Comparison of ENCODE assay signal across 24 cellular contexts in genomic region chr10:5648494-5649457, GRCh38. TPM values are rescaled to one million over a fixed set of nuclear protein-coding genes. Genes with fewer than 3 reads are reported as not detected.
A peak's percentile ranks its signal among the peaks of the same experiment; 100 is the strongest.
DNase-seq lines count a peak whose midpoint lies in the region; ATAC-seq, FAIRE-seq and TF ChIP-seq lines count a peak whose summit lies in the region.
"Had no signal": no experiment of that assay in that cellular context is flagged by ENCODE, and none has a peak within 500 bp of the region (broad histone marks: within the 10 kb centered on the region; RNA-seq: fewer than 3 reads in every experiment).

No MANE protein-coding gene starts in this region.

- no peak for TF ChIP-seq CTCF in activated CD8-positive, alpha-beta T cell treated with anti-CD3 and anti-CD28 coated beads for 36 hours (IDR thresholded peaks at IDR 0.05)
- TF ChIP-seq CTCF in K562 (IDR thresholded peaks at IDR 0.05 in 2 of 3, conservative IDR thresholded peaks at IDR 0.05 in 1 of 3; ENCODE audit: insufficient read depth in 2 of 3, low read depth in 1 of 3, low read length in 3 of 3): no peak

- H3K27ac ChIP-seq in K562 (ENCODE audit: extremely low read depth, low read depth, low read length): no peak overlapping the region
- H3K27ac ChIP-seq: gastrocnemius medialis, HL-60, psoas muscle had no signal

- H3K79me2 ChIP-seq in K562 (ENCODE audit: control insufficient read depth, insufficient read depth, low read length): no peaks in the 10 kb centered on the region

- POLR2A ChIA-PET in activated CD8-positive, alpha-beta T cell treated with anti-CD3 and anti-CD28 coated beads for 36 hours (lab: Charles Lee): no interaction called here
- POLR2A ChIA-PET in activated CD8-positive, alpha-beta T cell treated with anti-CD3 and anti-CD28 coated beads, Interleukin-2, amount 10 ng/mL, durations not matched to agents 7 days and 5 days (lab: Charles Lee): no interaction called here
- POLR2A ChIA-PET in K562 (lab: Yijun Ruan, JAX): no interaction called here

- H3K36me3 ChIP-seq in K562 (ENCODE audit: control insufficient read depth, insufficient read depth, low read length): peaks cover 16% of the 10 kb centered on the region; the same call in 1 of the 3 replicates

- no peaks in the 10 kb centered on the region for H4K20me1 ChIP-seq in K562 (replicated peaks; ENCODE audit: control insufficient read depth, insufficient read depth, low read length)

- no peak for TF ChIP-seq EP300 in K562 (IDR thresholded peaks at IDR 0.05; ENCODE audit: low read length)

- no peak for FAIRE-seq in K562 (lab: Jason Lieb, UNC)
- FAIRE-seq: GM12891, small intestine, TTC549 had no signal

- H3K27me3 Mint-ChIP-seq in activated CD8-positive, alpha-beta T cell treated with anti-CD3 and anti-CD28 coated beads for 36 hours: no peaks in the 10 kb centered on the region
- no peaks in the 10 kb centered on the region for H3K27me3 Mint-ChIP-seq in activated CD8-positive, alpha-beta T cell treated with anti-CD3 and anti-CD28 coated beads, Interleukin-2, amount 10 ng/mL, durations not matched to agents 7 days and 5 days (ENCODE audit: low read depth)
- H3K27me3 Mint-ChIP-seq in immature natural killer cell (ENCODE audit: low read depth in 3 of 3): peaks cover 0 to 5% (median 2%) of the 10 kb centered on the region in 3 donors

- CTCF ChIA-PET in activated CD8-positive, alpha-beta T cell treated with anti-CD3 and anti-CD28 coated beads for 36 hours (lab: Charles Lee): no interaction called here
- CTCF ChIA-PET in activated CD8-positive, alpha-beta T cell treated with anti-CD3 and anti-CD28 coated beads, Interleukin-2, amount 10 ng/mL, durations not matched to agents 7 days and 5 days (lab: Charles Lee): no interaction called here
- CTCF ChIA-PET in K562 (lab: Yijun Ruan, JAX; ENCODE audit: low intra/inter-chr PET ratio): no interaction called here

- no TSS peak for BruUV-seq in K562 (replicated peaks; lab: Mats Ljungman, UMichigan)

- H3K4me3 Mint-ChIP-seq in activated CD8-positive, alpha-beta T cell treated with anti-CD3 and anti-CD28 coated beads for 36 hours: no peak overlapping the region
- no peak overlapping the region for H3K4me3 Mint-ChIP-seq in activated CD8-positive, alpha-beta T cell treated with anti-CD3 and anti-CD28 coated beads, Interleukin-2, amount 10 ng/mL, durations not matched to agents 7 days and 5 days
- no peak overlapping the region for H3K4me3 Mint-ChIP-seq in stimulated activated effector memory CD8-positive, alpha-beta T cell treated with anti-CD3 and anti-CD28 coated beads, Interleukin-12 subunit alpha, Interleukin-12 subunit beta, amount 100 ng/mL, for 72 hours
- no peak overlapping the region for H3K4me3 Mint-ChIP-seq in immature natural killer cell
- H3K4me3 Mint-ChIP-seq: CD14-positive monocyte, nephron progenitor cell had no signal

- intact Hi-C loops in activated CD8-positive, alpha-beta T cell treated with anti-CD3 and anti-CD28 coated beads for 36 hours (cut with micrococcal nuclease): no loop called here
- intact Hi-C loops in K562 (cut with micrococcal nuclease): no loop called here

- TF ChIP-seq POLR2A in K562 (conservative IDR thresholded peaks at IDR 0.05): no peak

- ATAC-seq in activated CD8-positive, alpha-beta T cell treated with anti-CD3 and anti-CD28 coated beads for 36 hours: peak; percentile 58
- no peak for ATAC-seq in activated CD8-positive, alpha-beta T cell treated with anti-CD3 and anti-CD28 coated beads, Interleukin-2, amount 10 ng/mL, durations not matched to agents 7 days and 5 days
- ATAC-seq in K562 (peak; percentile 29; the same call in 1 of the 3 replicates), HG03095 (IDR thresholded peaks at IDR 0.05; ENCODE audit: unreplicated experiment) (no peak)
- ATAC-seq in stimulated activated effector memory CD8-positive, alpha-beta T cell treated with anti-CD3 and anti-CD28 coated beads, Interleukin-12 subunit alpha, Interleukin-12 subunit beta, amount 100 ng/mL, for 72 hours: peak; percentile 42
- ATAC-seq: gastrocnemius medialis, HCT116, psoas muscle had no signal

- no peak overlapping the region; a peak in 1 of 4 replicates for H3K9ac ChIP-seq in K562 (ENCODE audit: insufficient read depth in 1 of 2, low read depth in 2 of 2, low read length in 2 of 2)

- H3K36me3 Mint-ChIP-seq in activated CD8-positive, alpha-beta T cell treated with anti-CD3 and anti-CD28 coated beads for 36 hours (ENCODE audit: low read depth): peaks cover 8% of the 10 kb centered on the region
- peaks cover 2% of the 10 kb centered on the region for H3K36me3 Mint-ChIP-seq in activated CD8-positive, alpha-beta T cell treated with anti-CD3 and anti-CD28 coated beads, Interleukin-2, amount 10 ng/mL, durations not matched to agents 7 days and 5 days (ENCODE audit: low read depth)
- H3K36me3 Mint-ChIP-seq in stimulated activated effector memory CD8-positive, alpha-beta T cell treated with anti-CD3 and anti-CD28 coated beads, Interleukin-12 subunit alpha, Interleukin-12 subunit beta, amount 100 ng/mL, for 72 hours: peaks cover 24% of the 10 kb centered on the region
- H3K36me3 Mint-ChIP-seq in immature natural killer cell: peaks cover 0 to 5% (median 0%) of the 10 kb centered on the region in 3 donors

- no peak overlapping the region for H2AFZ ChIP-seq in K562 (ENCODE audit: low read depth, low read length)

- H3K9me3 Mint-ChIP-seq in activated CD8-positive, alpha-beta T cell treated with anti-CD3 and anti-CD28 coated beads for 36 hours: no peaks in the 10 kb centered on the region
- no peaks in the 10 kb centered on the region for H3K9me3 Mint-ChIP-seq in activated CD8-positive, alpha-beta T cell treated with anti-CD3 and anti-CD28 coated beads, Interleukin-2, amount 10 ng/mL, durations not matched to agents 7 days and 5 days (ENCODE audit: insufficient read depth)
- no peaks in the 10 kb centered on the region for H3K9me3 Mint-ChIP-seq in stimulated activated effector memory CD8-positive, alpha-beta T cell treated with anti-CD3 and anti-CD28 coated beads, Interleukin-12 subunit alpha, Interleukin-12 subunit beta, amount 100 ng/mL, for 72 hours
- no peaks in the 10 kb centered on the region for H3K9me3 Mint-ChIP-seq in immature natural killer cell
- H3K9me3 Mint-ChIP-seq: nephron progenitor cell had no signal

- no peaks in the 10 kb centered on the region for H3K27me3 ChIP-seq in K562 (ENCODE audit: control insufficient read depth in 2 of 2, insufficient read depth in 2 of 2, low read length in 2 of 2)
- H3K27me3 ChIP-seq: gastrocnemius medialis had no signal

- H3K9me1 ChIP-seq in K562 (ENCODE audit: control insufficient read depth, insufficient read depth, low read length): no peaks in the 10 kb centered on the region

- H3K9me3 ChIP-seq in K562 (replicated peaks; ENCODE audit: control insufficient read depth, insufficient read depth, low read depth, low read length): no peaks in the 10 kb centered on the region
- H3K9me3 ChIP-seq: gastrocnemius medialis, psoas muscle had no signal

- WGBS in K562 (ENCODE audit: insufficient coverage, low coverage, missing lambda C conversion rate): 85% methylated on average over 34 of the region's 50 CpGs

- H3K4me2 ChIP-seq in K562 (ENCODE audit: insufficient read depth, low read length): no peak overlapping the region

- peaks cover 0 to 15% of the 10 kb centered on the region in 2 experiments; a peak in 2 of 5 replicates for H3K4me1 ChIP-seq in K562 (replicated peaks in 1 of 2; ENCODE audit: control insufficient read depth in 2 of 2, insufficient read depth in 2 of 2, low read length in 2 of 2)
- H3K4me1 ChIP-seq: psoas muscle had no signal

- H3K4me3 ChIP-seq in K562: no peak overlapping the region
- H3K4me3 ChIP-seq: gastrocnemius medialis, psoas muscle had no signal

- no peaks in the 10 kb centered on the region for H3K4me1 Mint-ChIP-seq in activated CD8-positive, alpha-beta T cell treated with anti-CD3 and anti-CD28 coated beads for 36 hours (ENCODE audit: low read depth)
- no peaks in the 10 kb centered on the region for H3K4me1 Mint-ChIP-seq in activated CD8-positive, alpha-beta T cell treated with anti-CD3 and anti-CD28 coated beads, Interleukin-2, amount 10 ng/mL, durations not matched to agents 7 days and 5 days (ENCODE audit: low read depth)
- H3K4me1 Mint-ChIP-seq in stimulated activated effector memory CD8-positive, alpha-beta T cell treated with anti-CD3 and anti-CD28 coated beads, Interleukin-12 subunit alpha, Interleukin-12 subunit beta, amount 100 ng/mL, for 72 hours: peaks cover 4% of the 10 kb centered on the region
- H3K4me1 Mint-ChIP-seq in immature natural killer cell: no peaks in the 10 kb centered on the region
- H3K4me1 Mint-ChIP-seq: CD14-positive monocyte had no signal

- peak; percentile 22 for DNase-seq in activated CD8-positive, alpha-beta T cell treated with anti-CD3 and anti-CD28 coated beads for 36 hours
- no peak for DNase-seq in activated CD8-positive, alpha-beta T cell treated with anti-CD3 and anti-CD28 coated beads, Interleukin-2, amount 10 ng/mL, durations not matched to agents 7 days and 5 days
- DNase-seq in HT1080 (ENCODE audit: low read depth) (peak; percentile 6), K562 (ENCODE audit: extremely low read depth in 1 of 4, low spot score in 3 of 4) (no peak), immature natural killer cell (no peak), T1000 (lab: John Stamatoyannopoulos, UW) (no peak)
- DNase-seq in stimulated activated effector memory CD8-positive, alpha-beta T cell treated with anti-CD3 and anti-CD28 coated beads, Interleukin-12 subunit alpha, Interleukin-12 subunit beta, amount 100 ng/mL, for 72 hours (ENCODE audit: low spot score in 2 of 2): no peak
- DNase-seq: activated CD4-positive, alpha-beta T cell treated with anti-CD3 and anti-CD28 coated beads, Interleukin-2, amount 50 U/mL, for 48 hours; gastrocnemius medialis; GF-D8; midbrain; NCI-H1930; NCI-H446; nephron progenitor cell; psoas muscle; small intestine; stimulated activated CD4-positive, alpha-beta T cell treated with anti-CD3 and anti-CD28 coated beads, Interleukin-4, amount 100 ng/mL, for 24 hours; SW 1271 had no signal

- H3K27ac Mint-ChIP-seq in activated CD8-positive, alpha-beta T cell treated with anti-CD3 and anti-CD28 coated beads for 36 hours: no peak overlapping the region
- H3K27ac Mint-ChIP-seq in activated CD8-positive, alpha-beta T cell treated with anti-CD3 and anti-CD28 coated beads, Interleukin-2, amount 10 ng/mL, durations not matched to agents 7 days and 5 days: no peak overlapping the region
- H3K27ac Mint-ChIP-seq in stimulated activated effector memory CD8-positive, alpha-beta T cell treated with anti-CD3 and anti-CD28 coated beads, Interleukin-12 subunit alpha, Interleukin-12 subunit beta, amount 100 ng/mL, for 72 hours: peak overlapping the region; percentile 91
- no peak overlapping the region for H3K27ac Mint-ChIP-seq in immature natural killer cell
- H3K27ac Mint-ChIP-seq: nephron progenitor cell had no signal

- TF ChIP-seq RAD21 in K562 (CRISPR knock-in tag; conservative IDR thresholded peaks at IDR 0.05 in 1 of 2, IDR thresholded peaks at IDR 0.05 in 1 of 2): no peak

- in situ Hi-C loops in K562 (cut with MboI): no loop called here

RNA-seq across cellular contexts. Expression of gene ASB13, which starts 17.6 kb away (rescaled TPM):
- 1 to 10 TPM; 8.9 to 9.2 TPM for total RNA-seq in activated CD8-positive, alpha-beta T cell treated with anti-CD3 and anti-CD28 coated beads for 36 hours
- total RNA-seq in activated CD8-positive, alpha-beta T cell treated with anti-CD3 and anti-CD28 coated beads, Interleukin-2, amount 10 ng/mL, durations not matched to agents 7 days and 5 days: 1 to 10 TPM; 4.4 to 5.6 TPM
- total RNA-seq in HT1080 (2014; rRNA removed; shearing (Covaris generic)): 17.4 and 19.4 TPM in 2 replicates
- 12.0 and 13.1 TPM in 2 replicates for polyA plus RNA-seq in HT1080 (2015; cell fraction: cytosol; rRNA removed)
- polyA plus RNA-seq in HT1080 (2015; cell fraction: nucleus; rRNA removed): 6.6 and 6.9 TPM in 2 replicates
- total RNA-seq in K562 (2011; cell fraction: chromatin; rRNA removed; ENCODE audit: low replicate concordance): 5.8 and 11.8 TPM in 2 replicates
- 8.6 and 12.8 TPM in 2 replicates for total RNA-seq in K562 (2011; cell fraction: nucleolus; rRNA removed)
- total RNA-seq in K562 (2011; cell fraction: nucleoplasm; rRNA removed): 5.2 and 5.6 TPM in 2 replicates
- total RNA-seq in K562 (2014; rRNA removed) (18.2 and 21.8 TPM in 2 replicates), K562 (2014; rRNA removed; fragmentation: Illumina TruSeq; extraction: Trizol) (12.4 and 14.2 TPM in 2 replicates), K562 (2015; rRNA removed; fragmentation: Illumina TruSeq; extraction: Trizol) (15.5 and 16.9 TPM in 2 replicates), K562 (2021) (28.8 and 33.2 TPM in 2 replicates)
- polyA plus RNA-seq in K562 (2011; rRNA removed) (17.4 and 18.1 TPM in 2 replicates), K562 (2014; fragmentation: Illumina TruSeq; extraction: Trizol) (15.5 and 16.9 TPM in 2 replicates), K562 (2014; fragmentation: Nextera tagmentation; extraction: Ambion mirVana) (1 to 10 TPM; 5.2 to 6.9 TPM), K562 (2014; rRNA removed) (14.5 and 18.7 TPM in 2 replicates), immature natural killer cell (1 to 10 TPM in 2 of 3 donors, not detected in 1; 2.8 to 4.1 TPM)
- 21.7 and 26.7 TPM in 2 replicates for polyA plus RNA-seq in K562 (2011; cell fraction: cytosol; rRNA removed)
- 12.9 and 14.4 TPM in 2 replicates for polyA plus RNA-seq in K562 (2011; cell fraction: nucleus; rRNA removed)
- polyA plus RNA-seq in K562 (2012): 14.6 and 18.9 TPM in 2 replicates
- polyA minus RNA-seq in K562 (2011; rRNA and poly(A)+ RNA removed): 15.3 and 18.8 TPM in 2 replicates
- 17.8 and 19.0 TPM in 2 replicates for polyA minus RNA-seq in K562 (2011; cell fraction: cytosol; rRNA and poly(A)+ RNA removed)
- 4.6 and 6.1 TPM in 2 replicates for polyA minus RNA-seq in K562 (2011; cell fraction: nucleus; rRNA and poly(A)+ RNA removed)

RNA-seq across cellular contexts. Expression of gene TASOR2, which starts 35.9 kb away (rescaled TPM):
- total RNA-seq in activated CD8-positive, alpha-beta T cell treated with anti-CD3 and anti-CD28 coated beads for 36 hours: 10 to 100 TPM; 61.4 to 69.9 TPM
- 10 to 100 TPM; 44.5 to 54.3 TPM for total RNA-seq in activated CD8-positive, alpha-beta T cell treated with anti-CD3 and anti-CD28 coated beads, Interleukin-2, amount 10 ng/mL, durations not matched to agents 7 days and 5 days
- 72.6 and 74.4 TPM in 2 replicates for total RNA-seq in HT1080 (2014; rRNA removed; shearing (Covaris generic))
- 18.7 and 24.0 TPM in 2 replicates for polyA plus RNA-seq in HT1080 (2015; cell fraction: cytosol; rRNA removed)
- 82.1 and 112 TPM in 2 replicates for polyA plus RNA-seq in HT1080 (2015; cell fraction: nucleus; rRNA removed)
- total RNA-seq in K562 (2011; cell fraction: chromatin; rRNA removed; ENCODE audit: low replicate concordance): 55.2 and 226 TPM in 2 replicates
- 35.5 and 61.6 TPM in 2 replicates for total RNA-seq in K562 (2011; cell fraction: nucleolus; rRNA removed)
- total RNA-seq in K562 (2011; cell fraction: nucleoplasm; rRNA removed): 75.3 and 118 TPM in 2 replicates
- total RNA-seq in K562 (2014; rRNA removed): 63.2 and 65.0 TPM in 2 replicates
- total RNA-seq in K562 (2014; rRNA removed; fragmentation: Illumina TruSeq; extraction: Trizol): 68.0 and 76.3 TPM in 2 replicates
- total RNA-seq in K562 (2015; rRNA removed; fragmentation: Illumina TruSeq; extraction: Trizol): 67.3 and 75.3 TPM in 2 replicates
- 60.9 and 66.2 TPM in 2 replicates for total RNA-seq in K562 (2021)
- polyA plus RNA-seq in K562 (2011; rRNA removed): 38.1 and 48.4 TPM in 2 replicates
- polyA plus RNA-seq in K562 (2011; cell fraction: cytosol; rRNA removed): 10.4 and 13.8 TPM in 2 replicates
- 69.3 and 70.3 TPM in 2 replicates for polyA plus RNA-seq in K562 (2011; cell fraction: nucleus; rRNA removed)
- polyA plus RNA-seq in K562 (2012): 24.7 and 31.3 TPM in 2 replicates
- polyA plus RNA-seq in K562 (2014; fragmentation: Illumina TruSeq; extraction: Trizol): 49.2 and 52.3 TPM in 2 replicates
- 10 to 100 TPM; 12.7 to 14.1 TPM for polyA plus RNA-seq in K562 (2014; fragmentation: Nextera tagmentation; extraction: Ambion mirVana)
- 35.7 and 37.3 TPM in 2 replicates for polyA plus RNA-seq in K562 (2014; rRNA removed)
- 89.0 and 95.1 TPM in 2 replicates for polyA minus RNA-seq in K562 (2011; rRNA and poly(A)+ RNA removed)
- polyA minus RNA-seq in K562 (2011; cell fraction: cytosol; rRNA and poly(A)+ RNA removed): 33.9 and 39.1 TPM in 2 replicates
- polyA minus RNA-seq in K562 (2011; cell fraction: nucleus; rRNA and poly(A)+ RNA removed): 68.9 and 95.9 TPM in 2 replicates
- polyA plus RNA-seq in immature natural killer cell: 10 to 100 TPM in 2 of 3 donors, under 1 TPM in 1; 0.27 to 20.1 (median 13.7) TPM

Comparison
In these comparisons a context has a peak if more than half of its experiments do, and no peak if none do; other contexts are left out.
1. ATAC-seq: peak in activated CD8-positive, alpha-beta T cell treated with anti-CD3 and anti-CD28 coated beads for 36 hours (single experiment), K562 (single experiment) and stimulated activated effector memory CD8-positive, alpha-beta T cell treated with anti-CD3 and anti-CD28 coated beads, Interleukin-12 subunit alpha, Interleukin-12 subunit beta, amount 100 ng/mL, for 72 hours (single experiment); none in activated CD8-positive, alpha-beta T cell treated with anti-CD3 and anti-CD28 coated beads, Interleukin-2, amount 10 ng/mL, durations not matched to agents 7 days and 5 days (single experiment) and HG03095 (single experiment).
2. DNase-seq: peak in activated CD8-positive, alpha-beta T cell treated with anti-CD3 and anti-CD28 coated beads for 36 hours (single experiment) and HT1080 (single experiment); none in activated CD8-positive, alpha-beta T cell treated with anti-CD3 and anti-CD28 coated beads, Interleukin-2, amount 10 ng/mL, durations not matched to agents 7 days and 5 days (single experiment), K562 (0 of 4), stimulated activated effector memory CD8-positive, alpha-beta T cell treated with anti-CD3 and anti-CD28 coated beads, Interleukin-12 subunit alpha, Interleukin-12 subunit beta, amount 100 ng/mL, for 72 hours (0 of 2), immature natural killer cell (0 of 3) and T1000 (single experiment).